Comparison of ENCODE assay signal across 19 cellular contexts in the genomic region with DNA sequence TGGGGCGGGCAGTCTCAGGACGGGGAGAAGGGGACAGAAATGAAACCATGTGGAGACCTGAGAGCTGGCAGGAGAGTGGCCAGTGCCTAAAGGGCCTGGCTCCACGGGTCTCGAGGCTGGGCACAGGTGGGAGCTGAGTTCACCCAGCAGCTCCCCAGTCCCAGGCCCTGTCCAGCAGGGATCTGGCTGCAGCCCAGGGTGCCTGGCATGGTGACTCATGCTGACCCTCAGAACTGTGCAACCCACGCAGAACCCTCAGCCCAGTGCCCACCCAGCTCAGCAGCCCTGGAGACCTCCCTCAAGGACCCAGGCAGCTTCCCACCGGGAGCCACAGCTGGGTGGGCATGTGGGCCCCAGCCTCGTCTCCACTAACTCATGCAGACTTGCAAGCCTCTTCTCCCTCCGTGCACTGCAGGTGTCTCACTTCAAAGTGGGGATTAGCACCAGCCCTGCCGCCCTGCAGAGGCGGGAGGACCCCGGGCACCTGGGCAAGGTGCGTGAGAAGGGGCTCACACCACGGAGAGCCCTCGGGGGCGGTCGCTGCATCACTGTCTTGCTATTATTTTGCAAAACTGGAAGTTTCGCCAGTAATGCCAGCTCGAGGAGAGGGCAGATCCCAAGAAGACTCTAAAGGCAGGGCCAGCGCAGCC.
"Had no signal": no experiment of that assay in that cellular context is flagged by ENCODE, and none has a peak within 500 bp of the region (broad histone marks: within the 10 kb centered on the region; RNA-seq: fewer than 3 reads in every experiment).

No MANE protein-coding gene starts in this region.

- DNase-seq: activated B cell treated with CpG ODN at 0.5 μM for 24 hours; activated CD4-positive, alpha-beta T cell treated with anti-CD3 and anti-CD28 coated beads for 48 hours; activated CD8-positive, alpha-beta T cell treated with anti-CD3 and anti-CD28 coated beads, Interleukin-2, amount 10 ng/mL, durations not matched to agents 7 days and 5 days; activated T-cell treated with anti-CD3 and anti-CD28 coated beads, Interleukin-2, amount 50 U/mL, for 24 hours; erythroblast; naive thymus-derived CD8-positive, alpha-beta T cell; stimulated activated CD4-positive, alpha-beta T cell treated with anti-CD3 and anti-CD28 coated beads, Interleukin-2, amount 100 ng/mL, for 24 hours; transverse colon; uterus had no signal

- H3K9me3 ChIP-seq: ascending aorta, breast epithelium, left lung, right atrium auricular region, transverse colon, uterus had no signal

- H3K27ac Mint-ChIP-seq: activated B cell treated with CpG ODN at 0.5 μM for 24 hours; activated CD8-positive, alpha-beta T cell treated with anti-CD3 and anti-CD28 coated beads, Interleukin-2, amount 10 ng/mL, durations not matched to agents 7 days and 5 days; activated T-cell treated with anti-CD3 and anti-CD28 coated beads, Interleukin-2, amount 50 U/mL, for 24 hours; stimulated activated naive CD8-positive, alpha-beta T cell treated with anti-CD3 and anti-CD28 coated beads, Interleukin-15, Interleukin-2, amounts not matched to agents 100 ng/mL and 50 ng/mL, for 24 hours; T-helper 2 cell treated with Interferon-gamma antibody and Interleukin-4, amounts not matched to agents 5 μg/mL and 100 μg/mL, for 36 hours had no signal

- H3K27me3 Mint-ChIP-seq: activated B cell treated with CpG ODN at 0.5 μM for 24 hours; activated naive CD4-positive, alpha-beta T cell treated with anti-CD3 and anti-CD28 coated beads, Interleukin-2, amount 50 U/mL, for 24 hours; activated T-cell treated with anti-CD3 and anti-CD28 coated beads, Interleukin-2, amount 50 U/mL, for 24 hours; naive thymus-derived CD8-positive, alpha-beta T cell; stimulated activated naive CD8-positive, alpha-beta T cell treated with anti-CD3 and anti-CD28 coated beads, Interleukin-15, Interleukin-2, amounts not matched to agents 100 ng/mL and 50 ng/mL, for 24 hours had no signal

- H3K9me3 Mint-ChIP-seq: activated B cell treated with CpG ODN at 0.5 μM for 24 hours; activated naive CD4-positive, alpha-beta T cell treated with anti-CD3 and anti-CD28 coated beads, Interleukin-2, amount 50 U/mL, for 24 hours; activated T-cell treated with anti-CD3 and anti-CD28 coated beads, Interleukin-2, amount 50 U/mL, for 24 hours; naive thymus-derived CD8-positive, alpha-beta T cell; stimulated activated naive CD8-positive, alpha-beta T cell treated with anti-CD3 and anti-CD28 coated beads, Interleukin-15, Interleukin-2, amounts not matched to agents 100 ng/mL and 50 ng/mL, for 24 hours; T-helper 2 cell treated with Interferon-gamma antibody and Interleukin-4, amounts not matched to agents 5 μg/mL and 100 μg/mL, for 36 hours had no signal

- H3K27ac ChIP-seq: ascending aorta, breast epithelium, coronary artery, left lung, right atrium auricular region, transverse colon had no signal

- H3K4me3 Mint-ChIP-seq: activated B cell treated with CpG ODN at 0.5 μM for 24 hours; activated CD8-positive, alpha-beta T cell treated with anti-CD3 and anti-CD28 coated beads, Interleukin-2, amount 10 ng/mL, durations not matched to agents 7 days and 5 days; activated naive CD4-positive, alpha-beta T cell treated with anti-CD3 and anti-CD28 coated beads, Interleukin-2, amount 50 U/mL, for 24 hours; activated T-cell treated with anti-CD3 and anti-CD28 coated beads, Interleukin-2, amount 50 U/mL, for 24 hours; stimulated activated naive CD8-positive, alpha-beta T cell treated with anti-CD3 and anti-CD28 coated beads, Interleukin-15, Interleukin-2, amounts not matched to agents 100 ng/mL and 50 ng/mL, for 24 hours; T-helper 2 cell treated with Interferon-gamma antibody and Interleukin-4, amounts not matched to agents 5 μg/mL and 100 μg/mL, for 36 hours had no signal

- H3K4me3 ChIP-seq: ascending aorta, breast epithelium, coronary artery, left lung, right atrium auricular region, transverse colon, uterus had no signal

- H3K36me3 Mint-ChIP-seq: activated naive CD4-positive, alpha-beta T cell treated with anti-CD3 and anti-CD28 coated beads, Interleukin-2, amount 50 U/mL, for 24 hours; naive thymus-derived CD8-positive, alpha-beta T cell had no signal

- H3K4me1 ChIP-seq: ascending aorta had no signal

- H3K36me3 ChIP-seq: ascending aorta, breast epithelium, left lung, right atrium auricular region, transverse colon, uterus had no signal

- FAIRE-seq: frontal cortex, TTC549 had no signal

- H3K27me3 ChIP-seq: ascending aorta, breast epithelium, left lung, right atrium auricular region, transverse colon, uterus had no signal
